8 cellular contexts compared by ENCODE assay signal in genomic region chr3:132661120-132661519, GRCh38. TPM values are rescaled to one million over a fixed set of nuclear protein-coding genes. Genes with fewer than 3 reads are reported as not detected.
DNase-seq lines count a peak whose midpoint lies in the region; ATAC-seq, FAIRE-seq and TF ChIP-seq lines count a peak whose summit lies in the region.

No MANE protein-coding gene starts in this region.

- H3K27me3 Mint-ChIP-seq in activated naive CD4-positive, alpha-beta T cell treated with anti-CD3 and anti-CD28 coated beads for 36 hours (ENCODE audit: low read depth), result no peaks in the 10 kb centered on the region
- no peaks in the 10 kb centered on the region for H3K27me3 Mint-ChIP-seq in activated naive CD8-positive, alpha-beta T cell treated with anti-CD3 and anti-CD28 coated beads for 36 hours
- no peaks in the 10 kb centered on the region for H3K27me3 Mint-ChIP-seq in type B pancreatic cell

- CTCF ChIA-PET in activated naive CD4-positive, alpha-beta T cell treated with anti-CD3 and anti-CD28 coated beads for 36 hours (lab: Charles Lee), result interaction anchor here (1.3 to 1.4 kb wide), 2 partner anchors 66 to 125 kb away, joined by 4 read pairs; no protein-coding TSS in a partner anchor
- CTCF ChIA-PET in HepG2 (lab: Yijun Ruan, JAX; ENCODE audit: low intra/inter-chr PET ratio, low total read pairs), result no interaction called here

- H3K4me3 Mint-ChIP-seq in activated naive CD4-positive, alpha-beta T cell treated with anti-CD3 and anti-CD28 coated beads for 36 hours, result peak overlapping the region; percentile 95
- H3K4me3 Mint-ChIP-seq in activated naive CD8-positive, alpha-beta T cell treated with anti-CD3 and anti-CD28 coated beads for 36 hours, result peak overlapping the region; percentile 94
- H3K4me3 Mint-ChIP-seq in type B pancreatic cell, result peak overlapping the region; percentile 97

- ATAC-seq in HepG2, result no peak

- TF ChIP-seq CTCF in HepG2 (CRISPR knock-in tag; IDR thresholded peaks at IDR 0.05) (no peak), type B pancreatic cell (conservative IDR thresholded peaks at IDR 0.05) (no peak)

- H3K9ac ChIP-seq in HepG2 (ENCODE audit: insufficient read depth, low read depth, low read length), result peak overlapping the region; percentile 96

- intact Hi-C loops in activated naive CD4-positive, alpha-beta T cell treated with anti-CD3 and anti-CD28 coated beads for 36 hours (cut with micrococcal nuclease), result loop anchor here (2.0 to 5.0 kb wide), 3 partner anchors 912 to 1826 kb away; partner anchors contain the start of genes ANAPC13, CDV3, CEP63 and MRPL3
- intact Hi-C loops in HepG2 (cut with micrococcal nuclease; ENCODE audit: unreplicated experiment), result no loop called here

- no peak for FAIRE-seq in HepG2 (lab: Jason Lieb, UNC)

- peak overlapping the region; percentile 89 to 100 (median 96) for H3K4me3 ChIP-seq in HepG2 (replicated peaks in 1 of 3; ENCODE audit: insufficient read depth in 1 of 3, low read depth in 2 of 3, low read length in 3 of 3)

- WGBS in HepG2 (ENCODE audit: low lambda C conversion rate), result under 1% methylated on average over 6 of the region's 6 CpGs

- H3K4me1 ChIP-seq in HepG2 (ENCODE audit: insufficient read depth, low read length), result peaks cover 59% of the 10 kb centered on the region

- in situ Hi-C loops in HepG2 (cut with HindIII; ENCODE audit: extremely low pct_ligation_motif_present, low pct_unique_long_range_greater_than_20kb), result no loop called here

- H2AFZ ChIP-seq in HepG2 (ENCODE audit: low read length), result no peak overlapping the region

- peaks cover 43% of the 10 kb centered on the region for H3K4me1 Mint-ChIP-seq in activated naive CD4-positive, alpha-beta T cell treated with anti-CD3 and anti-CD28 coated beads for 36 hours (ENCODE audit: low read depth)
- H3K4me1 Mint-ChIP-seq in activated naive CD8-positive, alpha-beta T cell treated with anti-CD3 and anti-CD28 coated beads for 36 hours, result peaks cover 52% of the 10 kb centered on the region
- H3K4me1 Mint-ChIP-seq in type B pancreatic cell (ENCODE audit: unreplicated experiment), result peaks cover 11% of the 10 kb centered on the region

- H3K9me3 ChIP-seq in HepG2 (ENCODE audit: low read length), result no peaks in the 10 kb centered on the region

- peak overlapping the region; percentile 94 for H3K27ac Mint-ChIP-seq in activated naive CD4-positive, alpha-beta T cell treated with anti-CD3 and anti-CD28 coated beads for 36 hours
- peak overlapping the region; percentile 97 for H3K27ac Mint-ChIP-seq in activated naive CD8-positive, alpha-beta T cell treated with anti-CD3 and anti-CD28 coated beads for 36 hours
- peak overlapping the region; percentile 94 for H3K27ac Mint-ChIP-seq in type B pancreatic cell

- H3K27me3 ChIP-seq in HepG2 (ENCODE audit: control insufficient read depth in 1 of 2, insufficient read depth in 2 of 2, low read length in 2 of 2), result no peaks in the 10 kb centered on the region

- peaks cover 58% of the 10 kb centered on the region for H3K79me2 ChIP-seq in HepG2 (ENCODE audit: insufficient read depth, low read length)

- TF ChIP-seq RAD21 in HepG2 (CRISPR knock-in tag; IDR thresholded peaks at IDR 0.05), result no peak

- peaks cover 8% of the 10 kb centered on the region; the same call in 1 of the 2 replicates for H4K20me1 ChIP-seq in HepG2 (ENCODE audit: insufficient read depth, low read length)

- BruUV-seq in HepG2 (replicated peaks; lab: Mats Ljungman, UMichigan), result no TSS peak

- TF ChIP-seq POLR2A in HepG2 (IDR thresholded peaks at IDR 0.05; ENCODE audit: insufficient read depth in 1 of 2, low read depth in 2 of 2, low read length in 2 of 2), result no peak

- DNase-seq in activated naive CD4-positive, alpha-beta T cell treated with anti-CD3 and anti-CD28 coated beads for 36 hours, result peak; percentile 9
- DNase-seq in activated naive CD4-positive, alpha-beta T cell treated with anti-CD3 and anti-CD28 coated beads, Interleukin-2, amount 50 U/mL, for 16 hours, result no peak
- DNase-seq in activated naive CD8-positive, alpha-beta T cell treated with anti-CD3 and anti-CD28 coated beads for 36 hours, result no peak
- DNase-seq in HepG2 (ENCODE audit: low spot score) (no peak), type B pancreatic cell (ENCODE audit: extremely low spot score, unreplicated experiment) (no peak), amygdala (lab: John Stamatoyannopoulos, UW) (no peak), amniotic stem cell (lab: John Stamatoyannopoulos, UW) (no peak), middle frontal gyrus (ENCODE audit: extremely low spot score, low spot score) (no peak)

- H3K9me3 Mint-ChIP-seq in activated naive CD4-positive, alpha-beta T cell treated with anti-CD3 and anti-CD28 coated beads for 36 hours, result no peaks in the 10 kb centered on the region
- H3K9me3 Mint-ChIP-seq in activated naive CD8-positive, alpha-beta T cell treated with anti-CD3 and anti-CD28 coated beads for 36 hours, result no peaks in the 10 kb centered on the region
- H3K9me3 Mint-ChIP-seq in type B pancreatic cell, result no peaks in the 10 kb centered on the region

- peaks cover 8% of the 10 kb centered on the region for H3K36me3 Mint-ChIP-seq in activated naive CD4-positive, alpha-beta T cell treated with anti-CD3 and anti-CD28 coated beads for 36 hours (ENCODE audit: low read depth)
- H3K36me3 Mint-ChIP-seq in activated naive CD8-positive, alpha-beta T cell treated with anti-CD3 and anti-CD28 coated beads for 36 hours, result peaks cover 20% of the 10 kb centered on the region
- H3K36me3 Mint-ChIP-seq in type B pancreatic cell, result peaks cover 11% of the 10 kb centered on the region

- POLR2A ChIA-PET in HepG2 (lab: Yijun Ruan, JAX), result interaction anchor here (0.7 to 2.4 kb wide), 5 partner anchors 9 to 243 kb away, joined by 3 to 6 read pairs (median 5); partner anchors contain the start of gene DNAJC13

- peak overlapping the region; percentile 79 for H3K4me2 ChIP-seq in HepG2 (ENCODE audit: low read depth, low read length)

- peak overlapping the region; percentile 88 for H3K27ac ChIP-seq in HepG2 (ENCODE audit: extremely low read length, insufficient read depth, low read length)

- no peaks in the 10 kb centered on the region for H3K36me3 ChIP-seq in HepG2 (replicated peaks in 1 of 2; ENCODE audit: control insufficient read depth in 1 of 2, insufficient read depth in 2 of 2, low read length in 2 of 2)

- no peak for TF ChIP-seq EP300 in HepG2 (IDR thresholded peaks at IDR 0.05; ENCODE audit: low read depth in 2 of 2, low read length in 2 of 2)
- TF ChIP-seq EP300 in HepG2 (CRISPR knock-in tag; IDR thresholded peaks at IDR 0.05; ENCODE audit: borderline replicate concordance), result no peak

RNA-seq across cellular contexts. Expression of gene UBA5, which starts 1.0 kb away (rescaled TPM):
- 10 to 100 TPM; 40.8 to 40.9 TPM for total RNA-seq in activated naive CD4-positive, alpha-beta T cell treated with anti-CD3 and anti-CD28 coated beads for 36 hours
- total RNA-seq in activated naive CD8-positive, alpha-beta T cell treated with anti-CD3 and anti-CD28 coated beads for 36 hours, result 10 to 100 TPM; 68.9 to 77.6 TPM
- total RNA-seq in HepG2 (2016; rRNA removed; fragmentation: Illumina TruSeq; extraction: Trizol) (46.8 and 52.2 TPM in 2 replicates), type B pancreatic cell (ENCODE audit: low replicate concordance) (35.9 and 40.6 TPM in 2 replicates)
- 3.6 and 4.1 TPM in 2 replicates for total RNA-seq in HepG2 (2016; cell fraction: cytosol; rRNA removed; fragmentation: Illumina TruSeq; extraction: Trizol; ENCODE audit: low read depth)
- total RNA-seq in HepG2 (2016; cell fraction: insoluble cytoplasmic fraction; rRNA removed; fragmentation: Illumina TruSeq; extraction: Trizol), result 49.8 and 51.5 TPM in 2 replicates
- total RNA-seq in HepG2 (2016; cell fraction: membrane; rRNA removed; fragmentation: Illumina TruSeq; extraction: Trizol), result 13.8 and 14.4 TPM in 2 replicates
- total RNA-seq in HepG2 (2016; cell fraction: nucleus; rRNA removed; fragmentation: Illumina TruSeq; extraction: Trizol), result 62.0 and 62.2 TPM in 2 replicates
- 21.3 and 30.2 TPM in 2 replicates for polyA plus RNA-seq in HepG2 (2011; rRNA removed)
- polyA plus RNA-seq in HepG2 (2011; cell fraction: cytosol; rRNA removed), result 11.3 and 16.2 TPM in 2 replicates
- 42.3 and 49.7 TPM in 2 replicates for polyA plus RNA-seq in HepG2 (2011; cell fraction: nucleus; rRNA removed)
- 17.7 and 33.8 TPM in 2 replicates for polyA plus RNA-seq in HepG2 (2012)
- polyA plus RNA-seq in HepG2 (2016; cell fraction: cytosol; fragmentation: Illumina TruSeq; extraction: Trizol; ENCODE audit: low read depth), result 3.6 and 3.7 TPM in 2 replicates
- 63.2 and 68.1 TPM in 2 replicates for polyA plus RNA-seq in HepG2 (2016; cell fraction: insoluble cytoplasmic fraction; fragmentation: Illumina TruSeq; extraction: Trizol; ENCODE audit: low read depth)
- 7.8 and 8.1 TPM in 2 replicates for polyA plus RNA-seq in HepG2 (2016; cell fraction: membrane; fragmentation: Illumina TruSeq; extraction: Trizol; ENCODE audit: low read depth)
- 81.5 and 95.4 TPM in 2 replicates for polyA plus RNA-seq in HepG2 (2016; cell fraction: nucleus; fragmentation: Illumina TruSeq; extraction: Trizol; ENCODE audit: insufficient read depth, low read depth)
- 15.0 and 16.8 TPM in 2 replicates for polyA minus RNA-seq in HepG2 (2011; rRNA and poly(A)+ RNA removed; ENCODE audit: low replicate concordance)
- polyA minus RNA-seq in HepG2 (2011; cell fraction: cytosol; rRNA and poly(A)+ RNA removed), result 20.6 and 22.0 TPM in 2 replicates
- 88.2 and 89.1 TPM in 2 replicates for polyA minus RNA-seq in HepG2 (2011; cell fraction: nucleus; rRNA and poly(A)+ RNA removed)

RNA-seq across cellular contexts. Expression of gene ACAD11, which starts 1.5 kb away (rescaled TPM):
- 10 to 100 TPM; 11.2 to 11.4 TPM for total RNA-seq in activated naive CD4-positive, alpha-beta T cell treated with anti-CD3 and anti-CD28 coated beads for 36 hours
- total RNA-seq in activated naive CD8-positive, alpha-beta T cell treated with anti-CD3 and anti-CD28 coated beads for 36 hours, result 10 to 100 TPM; 11.3 to 12.4 TPM
- 30.0 and 30.6 TPM in 2 replicates for total RNA-seq in HepG2 (2016; rRNA removed; fragmentation: Illumina TruSeq; extraction: Trizol)
- total RNA-seq in HepG2 (2016; cell fraction: cytosol; rRNA removed; fragmentation: Illumina TruSeq; extraction: Trizol; ENCODE audit: low read depth), result 2.7 and 8.9 TPM in 2 replicates
- total RNA-seq in HepG2 (2016; cell fraction: insoluble cytoplasmic fraction; rRNA removed; fragmentation: Illumina TruSeq; extraction: Trizol), result 27.3 and 30.2 TPM in 2 replicates
- 3.5 and 4.1 TPM in 2 replicates for total RNA-seq in HepG2 (2016; cell fraction: membrane; rRNA removed; fragmentation: Illumina TruSeq; extraction: Trizol)
- 46.2 and 55.3 TPM in 2 replicates for total RNA-seq in HepG2 (2016; cell fraction: nucleus; rRNA removed; fragmentation: Illumina TruSeq; extraction: Trizol)
- polyA plus RNA-seq in HepG2 (2011; rRNA removed), result 52.7 and 56.9 TPM in 2 replicates
- polyA plus RNA-seq in HepG2 (2011; cell fraction: cytosol; rRNA removed), result 7.3 and 7.6 TPM in 2 replicates
- 160 and 162 TPM in 2 replicates for polyA plus RNA-seq in HepG2 (2011; cell fraction: nucleus; rRNA removed)
- 22.4 and 40.7 TPM in 2 replicates for polyA plus RNA-seq in HepG2 (2012)
- 0.53 and 0.63 TPM in 2 replicates for polyA plus RNA-seq in HepG2 (2016; cell fraction: cytosol; fragmentation: Illumina TruSeq; extraction: Trizol; ENCODE audit: low read depth)
- 15.3 and 17.0 TPM in 2 replicates for polyA plus RNA-seq in HepG2 (2016; cell fraction: insoluble cytoplasmic fraction; fragmentation: Illumina TruSeq; extraction: Trizol; ENCODE audit: low read depth)
- polyA plus RNA-seq in HepG2 (2016; cell fraction: membrane; fragmentation: Illumina TruSeq; extraction: Trizol; ENCODE audit: low read depth), result 1.6 and 1.9 TPM in 2 replicates
- 99.4 TPM in 2 replicates for polyA plus RNA-seq in HepG2 (2016; cell fraction: nucleus; fragmentation: Illumina TruSeq; extraction: Trizol; ENCODE audit: insufficient read depth, low read depth)
- polyA minus RNA-seq in HepG2 (2011; rRNA and poly(A)+ RNA removed; ENCODE audit: low replicate concordance), result 9.9 and 28.6 TPM in 2 replicates
- 6.8 and 9.4 TPM in 2 replicates for polyA minus RNA-seq in HepG2 (2011; cell fraction: cytosol; rRNA and poly(A)+ RNA removed)
- 122 and 126 TPM in 2 replicates for polyA minus RNA-seq in HepG2 (2011; cell fraction: nucleus; rRNA and poly(A)+ RNA removed)
- total RNA-seq in type B pancreatic cell (ENCODE audit: low replicate concordance), result 10.4 and 14.7 TPM in 2 replicates
